Comparison of ENCODE assay signal across 8 cellular contexts in genomic region chr22:39349506-39349966, GRCh38. TPM values are rescaled to one million over a fixed set of nuclear protein-coding genes. Genes with fewer than 3 reads are reported as not detected.
DNase-seq lines count a peak whose midpoint lies in the region; ATAC-seq and TF ChIP-seq lines count a peak whose summit lies in the region.

No MANE protein-coding gene starts in this region.

- H3K27ac ChIP-seq in 22Rv1, result no peak overlapping the region

- ATAC-seq in HG03280 (IDR thresholded peaks at IDR 0.05; ENCODE audit: unreplicated experiment), result no peak

- peak overlapping the region; percentile 85 to 97 (median 97) for H3K27ac Mint-ChIP-seq in brain

- H3K9me3 Mint-ChIP-seq in brain, result no peaks in the 10 kb centered on the region

- peak overlapping the region; percentile 89 to 94 (median 90) for H3K4me3 Mint-ChIP-seq in brain

- peaks cover 29% of the 10 kb centered on the region for H3K4me1 Mint-ChIP-seq in brain

- TF ChIP-seq CTCF in 22Rv1 (IDR thresholded peaks at IDR 0.05) (peak; percentile 45), brain (conservative IDR thresholded peaks at IDR 0.05) (no peak)

- DNase-seq in GDM1 (lab: John Stamatoyannopoulos, UW), result peak; percentile 32
- peak; percentile 54 to 67 for DNase-seq in NOMO-1 (lab: John Stamatoyannopoulos, UW; ENCODE audit: unreplicated experiment in 2 of 2)
- peak; percentile 98 for DNase-seq in iPS-NIHi11 (ENCODE audit: low spot score)
- DNase-seq in stimulated activated CD8-positive, alpha-beta memory T cell treated with anti-CD3 and anti-CD28 coated beads, Interleukin-4, amount 100 ng/mL, for 48 hours, result peak; percentile 38
- no peak for DNase-seq in GM19240 (ENCODE audit: insufficient read length, low spot score)

- peaks cover 5% of the 10 kb centered on the region for H3K36me3 Mint-ChIP-seq in brain

- H3K27me3 Mint-ChIP-seq in brain, result peaks cover 9% of the 10 kb centered on the region

RNA-seq across cellular contexts. Expression of gene SYNGR1, which starts 0.3 kb away (rescaled TPM):
- polyA plus RNA-seq in brain (ENCODE audit: insufficient read depth, low read depth, low replicate concordance), result 55.1 TPM

RNA-seq across cellular contexts. Expression of gene RPL3, which starts 30.1 kb away (rescaled TPM):
- 2,313 TPM for polyA plus RNA-seq in brain (ENCODE audit: insufficient read depth, low read depth, low replicate concordance)

RNA-seq across cellular contexts. Expression of gene TAB1, which starts 50.0 kb away (rescaled TPM):
- polyA plus RNA-seq in brain (ENCODE audit: insufficient read depth, low read depth, low replicate concordance), result 34.5 TPM
